Comparison of ENCODE assay signal across 8 cellular contexts in genomic region chr12:102118874-102119273, GRCh38. TPM values are rescaled to one million over a fixed set of nuclear protein-coding genes. Genes with fewer than 3 reads are reported as not detected.
DNase-seq lines count a peak whose midpoint lies in the region; ATAC-seq and TF ChIP-seq lines count a peak whose summit lies in the region.

No MANE protein-coding gene starts in this region.

- peak overlapping the region; percentile 67 for H3K4me3 Mint-ChIP-seq in CD8-positive, alpha-beta T cell
- peak overlapping the region; percentile 82 to 90 for H3K4me3 Mint-ChIP-seq in effector memory CD8-positive, alpha-beta T cell
- peak overlapping the region; percentile 98 for H3K4me3 Mint-ChIP-seq in neural crest cell

- no peak for ATAC-seq in CD8-positive, alpha-beta T cell
- ATAC-seq in effector memory CD8-positive, alpha-beta T cell (replicated peaks) = no peak
- no peak for ATAC-seq in GM19395 (IDR thresholded peaks at IDR 0.05; ENCODE audit: unreplicated experiment)

- H3K36me3 Mint-ChIP-seq in CD8-positive, alpha-beta T cell = peaks cover 27% of the 10 kb centered on the region
- H3K36me3 Mint-ChIP-seq in effector memory CD8-positive, alpha-beta T cell (ENCODE audit: insufficient read depth) = peaks cover 25% of the 10 kb centered on the region
- no peaks in the 10 kb centered on the region for H3K36me3 Mint-ChIP-seq in neural crest cell (ENCODE audit: low read depth)

- H3K36me3 ChIP-seq in CD8-positive, alpha-beta T cell (ENCODE audit: insufficient read depth, low read length) = no peaks in the 10 kb centered on the region
- H3K36me3 ChIP-seq in MG63 = peaks cover 29% of the 10 kb centered on the region

- H3K9me3 ChIP-seq in CD8-positive, alpha-beta T cell (ENCODE audit: low read length) = no peaks in the 10 kb centered on the region
- no peaks in the 10 kb centered on the region for H3K9me3 ChIP-seq in MG63

- H3K4me1 ChIP-seq in CD8-positive, alpha-beta T cell (ENCODE audit: insufficient read depth, low read length) = peaks cover 14% of the 10 kb centered on the region

- peak overlapping the region; percentile 42 for H3K27ac Mint-ChIP-seq in CD8-positive, alpha-beta T cell
- peak overlapping the region in 1 of 2 donors; percentile 94 for H3K27ac Mint-ChIP-seq in effector memory CD8-positive, alpha-beta T cell
- H3K27ac Mint-ChIP-seq in neural crest cell (ENCODE audit: unreplicated experiment) = no peak overlapping the region

- H3K27me3 ChIP-seq in CD8-positive, alpha-beta T cell (ENCODE audit: insufficient read depth, low read length) = no peaks in the 10 kb centered on the region
- no peaks in the 10 kb centered on the region for H3K27me3 ChIP-seq in MG63

- H3K9me3 Mint-ChIP-seq in CD8-positive, alpha-beta T cell = no peaks in the 10 kb centered on the region
- H3K9me3 Mint-ChIP-seq in effector memory CD8-positive, alpha-beta T cell = no peaks in the 10 kb centered on the region
- H3K9me3 Mint-ChIP-seq in neural crest cell = no peaks in the 10 kb centered on the region

- no peak for TF ChIP-seq CTCF in CD8-positive, alpha-beta T cell (IDR thresholded peaks at IDR 0.05)
- TF ChIP-seq CTCF in neural crest cell (conservative IDR thresholded peaks at IDR 0.05) = no peak

- intact Hi-C loops in CD8-positive, alpha-beta T cell (cut with DNase I, micrococcal nuclease) = loop anchor here in 1 of 2 experiments (2.0 kb wide), 1 partner anchor 1918 kb away; the partner anchor contains the start of gene ACTR6

- peaks cover 32% of the 10 kb centered on the region for H3K4me1 Mint-ChIP-seq in CD8-positive, alpha-beta T cell (ENCODE audit: low read depth)
- H3K4me1 Mint-ChIP-seq in effector memory CD8-positive, alpha-beta T cell (ENCODE audit: low read depth in 2 of 2) = peaks cover 14 to 19% of the 10 kb centered on the region in 2 donors
- peaks cover 25% of the 10 kb centered on the region for H3K4me1 Mint-ChIP-seq in neural crest cell

- H3K27ac ChIP-seq in CD8-positive, alpha-beta T cell (ENCODE audit: low read depth, low read length) = no peak overlapping the region

- DNase-seq in CD8-positive, alpha-beta T cell = no peak
- DNase-seq in MG63 (no peak), neural crest cell (ENCODE audit: low read depth, low spot score) (no peak), Kasumi-1 (lab: John Stamatoyannopoulos, UW) (no peak), KG1 (lab: John Stamatoyannopoulos, UW) (no peak), anterior cingulate cortex (lab: John Stamatoyannopoulos, UW) (no peak)
- DNase-seq in effector memory CD8-positive, alpha-beta T cell = no peak

- CTCF ChIA-PET in CD8-positive, alpha-beta T cell (lab: Charles Lee) = no interaction called here

- POLR2A ChIA-PET in CD8-positive, alpha-beta T cell (lab: Charles Lee) = interaction anchor here (2.0 kb wide), 2 partner anchors 18 to 57 kb away, joined by 7 to 8 read pairs; partner anchors contain the start of gene WASHC3

- H3K4me3 ChIP-seq in CD8-positive, alpha-beta T cell (ENCODE audit: low read depth, low read length) = no peak overlapping the region
- H3K4me3 ChIP-seq in MG63 = peak overlapping the region; percentile 94

- H3K27me3 Mint-ChIP-seq in CD8-positive, alpha-beta T cell (ENCODE audit: low read depth) = no peaks in the 10 kb centered on the region
- no peaks in the 10 kb centered on the region for H3K27me3 Mint-ChIP-seq in effector memory CD8-positive, alpha-beta T cell
- no peaks in the 10 kb centered on the region for H3K27me3 Mint-ChIP-seq in neural crest cell (ENCODE audit: low read depth)

RNA-seq across cellular contexts. Expression of gene NUP37, which starts 1.0 kb away (rescaled TPM):
- total RNA-seq in CD8-positive, alpha-beta T cell = 10 to 100 TPM in 1 of 2 experiments, 1 to 10 TPM in 1; 8.8 to 11.3 TPM
- total RNA-seq in MG63 (2014; rRNA removed; shearing (Covaris generic); ENCODE audit: low replicate concordance) = 77.9 and 187 TPM in 2 replicates
- total RNA-seq in neural crest cell = 44.9 and 46.4 TPM in 2 replicates

RNA-seq across cellular contexts. Expression of gene PARPBP, which starts 1.1 kb away (rescaled TPM):
- total RNA-seq in CD8-positive, alpha-beta T cell = 1 to 10 TPM; 1.8 to 2.4 TPM
- total RNA-seq in MG63 (2014; rRNA removed; shearing (Covaris generic); ENCODE audit: low replicate concordance) = 19.2 and 37.6 TPM in 2 replicates
- total RNA-seq in neural crest cell = 30.6 and 31.9 TPM in 2 replicates

RNA-seq across cellular contexts. Expression of gene WASHC3, which starts 57.1 kb away (rescaled TPM):
- 10 to 100 TPM; 19.8 to 21.6 TPM for total RNA-seq in CD8-positive, alpha-beta T cell
- 42.6 and 46.2 TPM in 2 replicates for total RNA-seq in MG63 (2014; rRNA removed; shearing (Covaris generic); ENCODE audit: low replicate concordance)
- 19.5 and 22.4 TPM in 2 replicates for total RNA-seq in neural crest cell
